Comparison of ENCODE assay signal across 22 cellular contexts in genomic region chr2:128444816-128445532, GRCh38.
A peak's percentile ranks its signal among the peaks of the same experiment; 100 is the strongest.
DNase-seq lines count a peak whose midpoint lies in the region; ATAC-seq and TF ChIP-seq lines count a peak whose summit lies in the region.
"Had no signal": no experiment of that assay in that cellular context is flagged by ENCODE, and none has a peak within 500 bp of the region (broad histone marks: within the 10 kb centered on the region; RNA-seq: fewer than 3 reads in every experiment).

No MANE protein-coding gene starts in this region.

- peak overlapping the region; percentile 27 for H3K27ac Mint-ChIP-seq in nephron progenitor cell
- H3K27ac Mint-ChIP-seq: activated T-helper 2 cell treated with anti-CD3 and anti-CD28 coated beads, Interferon-gamma antibody, Interleukin-2, Interleukin-4, amounts not matched to agents 10 μg/mL and 5 μg/mL and 100 μg/mL, durations not matched to agents 14 hours and 24 hours and 36 hours; CD4-positive, alpha-beta T cell; IgD-negative memory B cell; immature natural killer cell; naive thymus-derived CD8-positive, alpha-beta T cell; T-helper 17 cell had no signal

- TF ChIP-seq CTCF in left ventricle myocardium inferior (IDR thresholded peaks at IDR 0.05; ENCODE audit: borderline replicate concordance) (no peak), choroid plexus epithelial cell (conservative IDR thresholded peaks at IDR 0.05; ENCODE audit: low read depth, low read length) (no peak), nephron progenitor cell (IDR thresholded peaks at IDR 0.05) (no peak)

- DNase-seq in cardiac septum (ENCODE audit: low spot score) (peak; percentile 26), left ventricle myocardium inferior (no peak), choroid plexus epithelial cell (ENCODE audit: low read depth) (peak; percentile 21), nephron progenitor cell (no peak), T-helper 2 cell (no peak)
- DNase-seq: activated CD4-positive, CD25-positive, alpha-beta regulatory T cell; CD4-positive, alpha-beta T cell; effector CD8-positive, alpha-beta T cell; GOT3; immature natural killer cell; mammary epithelial cell; NCI-H748 treated with DMSO at 0.1 percent for 48 hours; SIG-M5; T-helper 17 cell had no signal

- no peaks in the 10 kb centered on the region for H3K36me3 ChIP-seq in left ventricle myocardium inferior
- H3K36me3 ChIP-seq: heart left ventricle, thoracic aorta had no signal

- peaks cover 45% of the 10 kb centered on the region for H3K4me1 Mint-ChIP-seq in nephron progenitor cell
- H3K4me1 Mint-ChIP-seq: IgD-negative memory B cell, immature natural killer cell, T-helper 17 cell had no signal

- H3K4me3 Mint-ChIP-seq in nephron progenitor cell: no peak overlapping the region
- H3K4me3 Mint-ChIP-seq: CD4-positive, alpha-beta T cell; IgD-negative memory B cell; immature natural killer cell; naive thymus-derived CD8-positive, alpha-beta T cell; T-helper 17 cell had no signal

- H3K27me3 ChIP-seq in left ventricle myocardium inferior (ENCODE audit: low read depth): no peaks in the 10 kb centered on the region
- H3K27me3 ChIP-seq: heart left ventricle had no signal

- H3K4me3 ChIP-seq in left ventricle myocardium inferior (no peak overlapping the region), choroid plexus epithelial cell (ENCODE audit: low read depth, low read length) (no peak overlapping the region)
- H3K4me3 ChIP-seq: heart left ventricle, thoracic aorta had no signal

- peaks cover 10% of the 10 kb centered on the region for H3K27me3 Mint-ChIP-seq in nephron progenitor cell (ENCODE audit: low read depth, poor library complexity)
- H3K27me3 Mint-ChIP-seq: CD4-positive, alpha-beta T cell had no signal

- H3K27ac ChIP-seq in left ventricle myocardium inferior (replicated peaks): no peak overlapping the region
- H3K27ac ChIP-seq: heart left ventricle, thoracic aorta had no signal

- no peaks in the 10 kb centered on the region for H3K36me3 Mint-ChIP-seq in nephron progenitor cell (ENCODE audit: low read depth)
- H3K36me3 Mint-ChIP-seq: IgD-negative memory B cell; immature natural killer cell; naive thymus-derived CD8-positive, alpha-beta T cell had no signal

- no peaks in the 10 kb centered on the region for H3K9me3 Mint-ChIP-seq in nephron progenitor cell
- H3K9me3 Mint-ChIP-seq: activated T-helper 2 cell treated with anti-CD3 and anti-CD28 coated beads, Interferon-gamma antibody, Interleukin-2, Interleukin-4, amounts not matched to agents 10 μg/mL and 5 μg/mL and 100 μg/mL, durations not matched to agents 14 hours and 24 hours and 36 hours; CD4-positive, alpha-beta T cell; immature natural killer cell; naive thymus-derived CD8-positive, alpha-beta T cell had no signal

- intact Hi-C loops in cardiac septum (cut with DNase I) (loop anchor here (5.0 kb wide), 1 partner anchor 63 kb away; no protein-coding TSS in a partner anchor), left ventricle myocardium inferior (cut with micrococcal nuclease) (no loop called here)

- ATAC-seq in HG02884 (IDR thresholded peaks at IDR 0.05; ENCODE audit: unreplicated experiment): no peak
- ATAC-seq in HG02840 (IDR thresholded peaks at IDR 0.05; ENCODE audit: low FRiP score, unreplicated experiment): no peak
- no peak for ATAC-seq in HG02970 (IDR thresholded peaks at IDR 0.05; ENCODE audit: low FRiP score, unreplicated experiment)
- ATAC-seq: heart left ventricle; naive thymus-derived CD8-positive, alpha-beta T cell; T-helper 17 cell had no signal

- H3K4me1 ChIP-seq in left ventricle myocardium inferior: peaks cover 48% of the 10 kb centered on the region

- no peaks in the 10 kb centered on the region for H3K9me3 ChIP-seq in left ventricle myocardium inferior (replicated peaks)
- H3K9me3 ChIP-seq: heart left ventricle, thoracic aorta had no signal

Comparison
In these comparisons a context has a peak if more than half of its experiments do, and no peak if none do; other contexts are left out.
1. DNase-seq: peak in cardiac septum (single experiment) and choroid plexus epithelial cell (single experiment); none in left ventricle myocardium inferior (single experiment), nephron progenitor cell (single experiment) and T-helper 2 cell (0 of 5).